In the genomic region with DNA sequence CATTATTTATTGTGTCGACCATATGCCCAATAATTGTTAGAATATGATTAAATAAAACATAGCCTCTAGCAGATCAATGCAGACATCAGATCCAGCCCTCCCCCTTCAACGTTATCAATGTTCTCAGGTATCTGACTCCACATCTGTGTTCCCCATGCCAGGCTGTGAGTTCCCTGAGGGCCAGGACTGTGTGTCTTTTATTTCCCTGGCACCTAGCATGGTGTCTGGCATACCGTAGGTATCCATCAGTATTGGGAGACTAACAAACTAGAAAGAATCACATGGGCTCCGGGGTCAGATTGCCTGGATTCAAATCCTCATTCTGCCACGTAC, we compare ENCODE assay signal across 9 cellular contexts.
"Had no signal": no experiment of that assay in that cellular context is flagged by ENCODE, and none has a peak within 500 bp of the region (broad histone marks: within the 10 kb centered on the region; RNA-seq: fewer than 3 reads in every experiment).

No MANE protein-coding gene starts in this region.

- H3K9me3 ChIP-seq: HAP-1 had no signal

- H3K4me2 ChIP-seq: GM23338 had no signal

- ATAC-seq: GM23338, HCT116 had no signal

- DNase-seq: GM23248, GOT3, H7, H9, HCEC 1CT, HFFc6 had no signal

- H3K27ac ChIP-seq: GM23248 had no signal

- H3K9ac ChIP-seq: GM23248 had no signal

- H3K4me3 ChIP-seq: GM23248, GM23338, HAP-1 had no signal

- H2AFZ ChIP-seq: GM23248, GM23338 had no signal

- H3K36me3 ChIP-seq: HAP-1 had no signal

- H3K4me1 ChIP-seq: HAP-1 had no signal
